In genomic region chr20:61543086-61543485, GRCh38 we compare ENCODE assay signal across 25 cellular contexts.
DNase-seq lines count a peak whose midpoint lies in the region; ATAC-seq, FAIRE-seq and TF ChIP-seq lines count a peak whose summit lies in the region.
"Had no signal": no experiment of that assay in that cellular context is flagged by ENCODE, and none has a peak within 500 bp of the region (broad histone marks: within the 10 kb centered on the region; RNA-seq: fewer than 3 reads in every experiment).

No MANE protein-coding gene starts in this region.

- H4K91ac ChIP-seq in mesenchymal stem cell (ENCODE audit: low read length), result no peak overlapping the region

- H3K14ac ChIP-seq in mesenchymal stem cell (ENCODE audit: low read length in 2 of 2), result no peak overlapping the region

- TF ChIP-seq CTCF in neural crest cell (conservative IDR thresholded peaks at IDR 0.05), result no peak

- H2AK5ac ChIP-seq in mesenchymal stem cell (ENCODE audit: low read length, severe bottlenecking), result no peak overlapping the region

- H3K9me3 Mint-ChIP-seq in neural crest cell, result no peaks in the 10 kb centered on the region
- H3K9me3 Mint-ChIP-seq: GM23338, H9, HFFc6 had no signal

- ATAC-seq in left ventricle myocardium superior (peak; percentile 68), Right ventricle myocardium inferior (no peak)
- ATAC-seq: A549, GM23338, HCT116 had no signal

- DNase-seq in left ventricle myocardium superior (no peak), Right ventricle myocardium inferior (ENCODE audit: missing footprints) (no peak), HTR-8/SVneo (ENCODE audit: insufficient read length, low spot score) (no peak), neural crest cell (ENCODE audit: low read depth, low spot score) (no peak), NCI-H2107 (lab: John Stamatoyannopoulos, UW) (no peak), mesenchymal stem cell (no peak)
- DNase-seq: 8988T; ACHN; AML-193; BE2C; C1 segment of cervical spinal cord; Calu3; CD4-positive, alpha-beta memory T cell; COR-L47; DMS53; DMS79 treated with DMSO at 0.1 percent for 48 hours; GF-D8; H9; HFFc6 had no signal

- H3K18ac ChIP-seq in mesenchymal stem cell (ENCODE audit: low read depth in 1 of 2, low read length in 2 of 2), result no peak overlapping the region

- no peak overlapping the region for H3K27ac ChIP-seq in BLaER1
- H3K27ac ChIP-seq in mesenchymal stem cell (ENCODE audit: low read length, poor library complexity, severe bottlenecking), result no peak overlapping the region
- H3K27ac ChIP-seq: A549 had no signal

- no peak overlapping the region for H2BK120ac ChIP-seq in mesenchymal stem cell (ENCODE audit: low read depth, low read length)

- H3K79me1 ChIP-seq in mesenchymal stem cell (replicated peaks; ENCODE audit: low read length, poor library complexity, severe bottlenecking), result no peaks in the 10 kb centered on the region

- no peak overlapping the region for H3K4me3 Mint-ChIP-seq in neural crest cell
- H3K4me3 Mint-ChIP-seq: CD4-positive, alpha-beta memory T cell; GM23338; H9; HFFc6 had no signal

- H3K4me2 ChIP-seq in BLaER1 (peak overlapping the region; percentile 50), mesenchymal stem cell (ENCODE audit: low read length, poor library complexity, severe bottlenecking) (no peak overlapping the region)
- H3K4me2 ChIP-seq: A549, GM23338 had no signal

- H3K23ac ChIP-seq in mesenchymal stem cell (ENCODE audit: low read length in 2 of 2), result no peak overlapping the region

- no peak overlapping the region for H3K4ac ChIP-seq in mesenchymal stem cell (ENCODE audit: low read depth in 1 of 2, low read length in 2 of 2)

- intact Hi-C loops in left ventricle myocardium superior (cut with micrococcal nuclease), result no loop called here
- intact Hi-C loops in Right ventricle myocardium inferior (cut with DNase I), result no loop called here

- peaks cover 10% of the 10 kb centered on the region for H3K4me1 Mint-ChIP-seq in neural crest cell
- H3K4me1 Mint-ChIP-seq: CD4-positive, alpha-beta memory T cell; GM23338 had no signal

- H3K4me3 ChIP-seq in BLaER1 (no peak overlapping the region), mesenchymal stem cell (ENCODE audit: insufficient read depth in 1 of 2, low read depth in 1 of 2, low read length in 2 of 2) (no peak overlapping the region)
- H3K4me3 ChIP-seq: A549, GM23338 had no signal

- H2AFZ ChIP-seq in mesenchymal stem cell (ENCODE audit: low read depth, low read length), result no peak overlapping the region
- H2AFZ ChIP-seq: GM23338 had no signal

- H3K9ac ChIP-seq in BLaER1 (no peak overlapping the region), mesenchymal stem cell (ENCODE audit: low read length) (no peak overlapping the region)

- WGBS in mesenchymal stem cell, result 94% methylated on average over 5 of the region's 8 CpGs

- H3K36me3 ChIP-seq in BLaER1 (no peaks in the 10 kb centered on the region), mesenchymal stem cell (ENCODE audit: control insufficient read depth in 1 of 2, insufficient read depth in 2 of 2, low read depth in 1 of 2, low read length in 2 of 2) (no peaks in the 10 kb centered on the region)
- H3K36me3 ChIP-seq: BE2C had no signal

- no peaks in the 10 kb centered on the region for H3K36me3 Mint-ChIP-seq in neural crest cell (ENCODE audit: low read depth)
- H3K36me3 Mint-ChIP-seq: CD4-positive, alpha-beta memory T cell had no signal

- no peaks in the 10 kb centered on the region for H3K27me3 ChIP-seq in BLaER1
- H3K27me3 ChIP-seq in mesenchymal stem cell (ENCODE audit: control insufficient read depth in 1 of 2, insufficient read depth in 1 of 2, low read length in 2 of 2), result peaks cover 0 to 5% of the 10 kb centered on the region in 2 experiments
- H3K27me3 ChIP-seq: BE2C had no signal

- H2BK12ac ChIP-seq in mesenchymal stem cell (ENCODE audit: low read length in 2 of 2), result no peak overlapping the region

- H3K4me1 ChIP-seq in BLaER1 (peaks cover 28% of the 10 kb centered on the region), mesenchymal stem cell (ENCODE audit: control insufficient read depth, insufficient read depth, low read depth, low read length) (no peaks in the 10 kb centered on the region)
- H3K4me1 ChIP-seq: A549, BE2C had no signal

- H4K20me1 ChIP-seq in BLaER1, result no peaks in the 10 kb centered on the region

- H3K27ac Mint-ChIP-seq in neural crest cell (ENCODE audit: unreplicated experiment), result peak overlapping the region; percentile 43
- H3K27ac Mint-ChIP-seq: CD4-positive, alpha-beta memory T cell; GM23338; H9; HFFc6 had no signal

- H3K9me3 ChIP-seq in BLaER1 (no peaks in the 10 kb centered on the region), mesenchymal stem cell (ENCODE audit: control insufficient read depth, low read length) (no peaks in the 10 kb centered on the region)
- H3K9me3 ChIP-seq: A549, BE2C had no signal

- no peaks in the 10 kb centered on the region for H3K27me3 Mint-ChIP-seq in neural crest cell (ENCODE audit: low read depth)

- no peak overlapping the region for H2BK15ac ChIP-seq in mesenchymal stem cell (ENCODE audit: low read depth, poor library complexity, severe bottlenecking)

- no peak overlapping the region for H2BK5ac ChIP-seq in mesenchymal stem cell (ENCODE audit: low read depth, low read length, poor library complexity, severe bottlenecking)

- peak; percentile 92 for FAIRE-seq in HTR-8/SVneo (lab: Jason Lieb, UNC)
- FAIRE-seq: A549, GM12891, GM18507 had no signal

- H4K8ac ChIP-seq in mesenchymal stem cell (ENCODE audit: low read length), result no peak overlapping the region
